ENCODE assay signal across 1 cellular context in the genomic region with DNA sequence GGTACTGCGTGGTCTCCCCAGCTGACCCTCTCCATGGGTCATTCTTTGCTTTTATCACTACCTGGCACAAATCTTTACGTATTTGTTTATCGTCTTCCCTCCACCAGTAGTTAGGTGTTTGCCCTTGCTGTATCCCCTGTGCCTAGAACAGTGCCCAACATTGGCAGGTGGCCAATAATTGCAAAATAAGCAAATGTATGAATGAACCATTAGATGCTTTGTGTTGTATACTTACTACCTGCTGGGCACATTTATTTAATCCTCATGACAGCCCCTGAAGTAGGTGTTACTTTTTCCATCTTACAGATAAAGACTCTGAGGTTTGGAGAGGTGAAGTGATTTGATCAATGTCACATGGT.
TF ChIP-seq lines count a peak whose summit lies in the region.

No MANE protein-coding gene starts in this region.

TF ChIP-seq in GM23338, 12 proteins besides CTCF, POLR2A, EP300 and RAD21 (continued from another document):
- TF ChIP-seq, protein P1, sequence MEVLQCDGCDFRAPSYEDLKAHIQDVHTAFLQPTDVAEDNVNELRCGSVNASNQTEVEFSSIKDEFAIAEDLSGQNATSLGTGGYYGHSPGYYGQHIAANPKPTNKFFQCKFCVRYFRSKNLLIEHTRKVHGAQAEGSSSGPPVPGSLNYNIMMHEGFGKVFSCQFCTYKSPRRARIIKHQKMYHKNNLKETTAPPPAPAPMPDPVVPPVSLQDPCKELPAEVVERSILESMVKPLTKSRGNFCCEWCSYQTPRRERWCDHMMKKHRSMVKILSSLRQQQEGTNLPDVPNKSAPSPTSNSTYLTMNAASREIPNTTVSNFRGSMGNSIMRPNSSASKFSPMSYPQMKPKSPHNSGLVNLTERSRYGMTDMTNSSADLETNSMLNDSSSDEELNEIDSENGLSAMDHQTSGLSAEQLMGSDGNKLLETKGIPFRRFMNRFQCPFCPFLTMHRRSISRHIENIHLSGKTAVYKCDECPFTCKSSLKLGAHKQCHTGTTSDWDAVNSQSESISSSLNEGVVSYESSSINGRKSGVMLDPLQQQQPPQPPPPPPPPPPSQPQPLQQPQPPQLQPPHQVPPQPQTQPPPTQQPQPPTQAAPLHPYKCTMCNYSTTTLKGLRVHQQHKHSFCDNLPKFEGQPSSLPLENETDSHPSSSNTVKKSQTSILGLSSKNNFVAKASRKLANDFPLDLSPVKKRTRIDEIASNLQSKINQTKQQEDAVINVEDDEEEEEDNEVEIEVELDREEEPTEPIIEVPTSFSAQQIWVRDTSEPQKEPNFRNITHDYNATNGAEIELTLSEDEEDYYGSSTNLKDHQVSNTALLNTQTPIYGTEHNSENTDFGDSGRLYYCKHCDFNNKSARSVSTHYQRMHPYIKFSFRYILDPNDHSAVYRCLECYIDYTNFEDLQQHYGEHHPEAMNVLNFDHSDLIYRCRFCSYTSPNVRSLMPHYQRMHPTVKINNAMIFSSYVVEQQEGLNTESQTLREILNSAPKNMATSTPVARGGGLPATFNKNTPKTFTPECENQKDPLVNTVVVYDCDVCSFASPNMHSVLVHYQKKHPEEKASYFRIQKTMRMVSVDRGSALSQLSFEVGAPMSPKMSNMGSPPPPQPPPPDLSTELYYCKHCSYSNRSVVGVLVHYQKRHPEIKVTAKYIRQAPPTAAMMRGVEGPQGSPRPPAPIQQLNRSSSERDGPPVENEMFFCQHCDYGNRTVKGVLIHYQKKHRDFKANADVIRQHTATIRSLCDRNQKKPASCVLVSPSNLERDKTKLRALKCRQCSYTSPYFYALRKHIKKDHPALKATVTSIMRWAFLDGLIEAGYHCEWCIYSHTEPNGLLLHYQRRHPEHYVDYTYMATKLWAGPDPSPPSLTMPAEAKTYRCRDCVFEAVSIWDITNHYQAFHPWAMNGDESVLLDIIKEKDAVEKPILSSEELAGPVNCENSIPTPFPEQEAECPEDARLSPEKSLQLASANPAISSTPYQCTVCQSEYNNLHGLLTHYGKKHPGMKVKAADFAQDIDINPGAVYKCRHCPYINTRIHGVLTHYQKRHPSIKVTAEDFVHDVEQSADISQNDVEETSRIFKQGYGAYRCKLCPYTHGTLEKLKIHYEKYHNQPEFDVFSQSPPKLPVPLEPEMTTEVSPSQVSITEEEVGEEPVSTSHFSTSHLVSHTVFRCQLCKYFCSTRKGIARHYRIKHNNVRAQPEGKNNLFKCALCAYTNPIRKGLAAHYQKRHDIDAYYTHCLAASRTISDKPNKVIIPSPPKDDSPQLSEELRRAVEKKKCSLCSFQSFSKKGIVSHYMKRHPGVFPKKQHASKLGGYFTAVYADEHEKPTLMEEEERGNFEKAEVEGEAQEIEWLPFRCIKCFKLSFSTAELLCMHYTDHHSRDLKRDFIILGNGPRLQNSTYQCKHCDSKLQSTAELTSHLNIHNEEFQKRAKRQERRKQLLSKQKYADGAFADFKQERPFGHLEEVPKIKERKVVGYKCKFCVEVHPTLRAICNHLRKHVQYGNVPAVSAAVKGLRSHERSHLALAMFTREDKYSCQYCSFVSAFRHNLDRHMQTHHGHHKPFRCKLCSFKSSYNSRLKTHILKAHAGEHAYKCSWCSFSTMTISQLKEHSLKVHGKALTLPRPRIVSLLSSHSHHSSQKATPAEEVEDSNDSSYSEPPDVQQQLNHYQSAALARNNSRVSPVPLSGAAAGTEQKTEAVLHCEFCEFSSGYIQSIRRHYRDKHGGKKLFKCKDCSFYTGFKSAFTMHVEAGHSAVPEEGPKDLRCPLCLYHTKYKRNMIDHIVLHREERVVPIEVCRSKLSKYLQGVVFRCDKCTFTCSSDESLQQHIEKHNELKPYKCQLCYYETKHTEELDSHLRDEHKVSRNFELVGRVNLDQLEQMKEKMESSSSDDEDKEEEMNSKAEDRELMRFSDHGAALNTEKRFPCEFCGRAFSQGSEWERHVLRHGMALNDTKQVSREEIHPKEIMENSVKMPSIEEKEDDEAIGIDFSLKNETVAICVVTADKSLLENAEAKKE (CRISPR knock-in tag; IDR thresholded peaks at IDR 0.05), result no peak
- TF ChIP-seq EZH2 (IDR thresholded peaks at IDR 0.05; ENCODE audit: low read depth, unreplicated experiment) (no peak), NANOG (IDR thresholded peaks at IDR 0.05; ENCODE audit: borderline replicate concordance) (peak; percentile 23; the same call in 1 of the 2 replicates), JUNB (IDR thresholded peaks at IDR 0.05; ENCODE audit: unreplicated experiment) (no peak)
- TF ChIP-seq, protein P2, sequence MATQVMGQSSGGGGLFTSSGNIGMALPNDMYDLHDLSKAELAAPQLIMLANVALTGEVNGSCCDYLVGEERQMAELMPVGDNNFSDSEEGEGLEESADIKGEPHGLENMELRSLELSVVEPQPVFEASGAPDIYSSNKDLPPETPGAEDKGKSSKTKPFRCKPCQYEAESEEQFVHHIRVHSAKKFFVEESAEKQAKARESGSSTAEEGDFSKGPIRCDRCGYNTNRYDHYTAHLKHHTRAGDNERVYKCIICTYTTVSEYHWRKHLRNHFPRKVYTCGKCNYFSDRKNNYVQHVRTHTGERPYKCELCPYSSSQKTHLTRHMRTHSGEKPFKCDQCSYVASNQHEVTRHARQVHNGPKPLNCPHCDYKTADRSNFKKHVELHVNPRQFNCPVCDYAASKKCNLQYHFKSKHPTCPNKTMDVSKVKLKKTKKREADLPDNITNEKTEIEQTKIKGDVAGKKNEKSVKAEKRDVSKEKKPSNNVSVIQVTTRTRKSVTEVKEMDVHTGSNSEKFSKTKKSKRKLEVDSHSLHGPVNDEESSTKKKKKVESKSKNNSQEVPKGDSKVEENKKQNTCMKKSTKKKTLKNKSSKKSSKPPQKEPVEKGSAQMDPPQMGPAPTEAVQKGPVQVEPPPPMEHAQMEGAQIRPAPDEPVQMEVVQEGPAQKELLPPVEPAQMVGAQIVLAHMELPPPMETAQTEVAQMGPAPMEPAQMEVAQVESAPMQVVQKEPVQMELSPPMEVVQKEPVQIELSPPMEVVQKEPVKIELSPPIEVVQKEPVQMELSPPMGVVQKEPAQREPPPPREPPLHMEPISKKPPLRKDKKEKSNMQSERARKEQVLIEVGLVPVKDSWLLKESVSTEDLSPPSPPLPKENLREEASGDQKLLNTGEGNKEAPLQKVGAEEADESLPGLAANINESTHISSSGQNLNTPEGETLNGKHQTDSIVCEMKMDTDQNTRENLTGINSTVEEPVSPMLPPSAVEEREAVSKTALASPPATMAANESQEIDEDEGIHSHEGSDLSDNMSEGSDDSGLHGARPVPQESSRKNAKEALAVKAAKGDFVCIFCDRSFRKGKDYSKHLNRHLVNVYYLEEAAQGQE (IDR thresholded peaks at IDR 0.05; ENCODE audit: unreplicated experiment), result no peak
TF ChIP-seq in GM23338: peak in this region for 1.
